In genomic region chr6:5395719-5396118, GRCh38 we compare ENCODE assay signal across 27 cellular contexts.
DNase-seq lines count a peak whose midpoint lies in the region; ATAC-seq and TF ChIP-seq lines count a peak whose summit lies in the region.
"Had no signal": no experiment of that assay in that cellular context is flagged by ENCODE, and none has a peak within 500 bp of the region (broad histone marks: within the 10 kb centered on the region; RNA-seq: fewer than 3 reads in every experiment).

No MANE protein-coding gene starts in this region.

- CTCF ChIA-PET in SK-N-SH (lab: Yijun Ruan, JAX), result interaction anchor here (0.5 to 1.5 kb wide), 7 partner anchors 9 to 332 kb away, joined by 3 to 8 read pairs (median 3); no protein-coding TSS in a partner anchor
- CTCF ChIA-PET in activated CD8-positive, alpha-beta memory T cell treated with anti-CD3 and anti-CD28 coated beads, Interleukin-2, amount 10 ng/mL, durations not matched to agents 7 days and 5 days (lab: Charles Lee), result no interaction called here

- H3K27ac ChIP-seq in SK-N-SH (ENCODE audit: low read depth in 2 of 2, low read length in 1 of 2), result no peak overlapping the region
- no peak overlapping the region for H3K27ac ChIP-seq in RWPE2 (ENCODE audit: poor library complexity, severe bottlenecking)
- H3K27ac ChIP-seq: 22Rv1, GM23248 had no signal

- H3K4me3 ChIP-seq in SK-N-SH (ENCODE audit: low read depth in 2 of 2, low read length in 1 of 2), result no peak overlapping the region
- no peak overlapping the region for H3K4me3 ChIP-seq in RWPE2 (ENCODE audit: severe bottlenecking)
- H3K4me3 ChIP-seq in fibroblast of the aortic adventitia (ENCODE audit: low read depth, low read length), result no peak overlapping the region
- H3K4me3 ChIP-seq: GM23248, HAP-1, MG63 had no signal

- DNase-seq in SK-N-SH (no peak), RWPE2 (ENCODE audit: low spot score) (no peak), fibroblast of the aortic adventitia (ENCODE audit: low read depth) (no peak), progenitor cell of endocrine pancreas (ENCODE audit: low spot score, unreplicated experiment) (no peak)
- no peak for DNase-seq in stimulated activated naive B cell treated with anti-CD40 and anti-IgM and Interleukin-4, amounts not matched to agents 10 μg/mL and 1 μg/mL and 100 μg/mL, for 72 hours
- DNase-seq in activated CD8-positive, alpha-beta memory T cell treated with anti-CD3 and anti-CD28 coated beads, Interleukin-2, amount 10 ng/mL, durations not matched to agents 7 days and 5 days, result no peak
- DNase-seq: CD4-positive, CD25-positive, alpha-beta regulatory T cell; COR-L47; GDM1; GM23248; Karpas-422; MG63; NCI-H1048; NCI-H146; NCI-H2029 treated with DMSO at 0.1 percent for 48 hours; NCI-H2171 treated with DMSO at 0.1 percent for 48 hours; NCI-H446 treated with DMSO at 0.1 percent for 48 hours; NK-92 treated with Interleukin-12 subunit alpha and Interleukin-12 subunit beta, amount 100 ng/mL, for 24 hours; OCI-M1; RPMI8226; SIG-M5 had no signal

- no peaks in the 10 kb centered on the region for H3K9me2 ChIP-seq in SK-N-SH

- POLR2A ChIA-PET in SK-N-SH (lab: Yijun Ruan, JAX), result no interaction called here

- H3K4me2 ChIP-seq in SK-N-SH, result no peak overlapping the region

- H3K36me3 Mint-ChIP-seq in stimulated activated naive B cell treated with anti-CD40 and anti-IgM and Interleukin-4, amounts not matched to agents 10 μg/mL and 1 μg/mL and 100 μg/mL, for 72 hours, result peaks cover 0 to 4% of the 10 kb centered on the region in 2 donors
- H3K36me3 Mint-ChIP-seq in progenitor cell of endocrine pancreas (ENCODE audit: insufficient read depth), result no peaks in the 10 kb centered on the region
- H3K36me3 Mint-ChIP-seq in activated CD8-positive, alpha-beta memory T cell treated with anti-CD3 and anti-CD28 coated beads, Interleukin-2, amount 10 ng/mL, durations not matched to agents 7 days and 5 days, result no peaks in the 10 kb centered on the region
- H3K36me3 Mint-ChIP-seq: CD4-positive, CD25-positive, alpha-beta regulatory T cell; IgD-negative memory B cell had no signal

- peak overlapping the region; percentile 26 for H3K27ac Mint-ChIP-seq in stimulated activated naive B cell treated with anti-CD40 and anti-IgM and Interleukin-4, amounts not matched to agents 10 μg/mL and 1 μg/mL and 100 μg/mL, for 72 hours
- H3K27ac Mint-ChIP-seq in progenitor cell of endocrine pancreas, result no peak overlapping the region
- H3K27ac Mint-ChIP-seq in activated CD8-positive, alpha-beta memory T cell treated with anti-CD3 and anti-CD28 coated beads, Interleukin-2, amount 10 ng/mL, durations not matched to agents 7 days and 5 days, result no peak overlapping the region
- H3K27ac Mint-ChIP-seq: B cell had no signal

- H3K4me1 ChIP-seq in SK-N-SH (ENCODE audit: control insufficient read depth in 1 of 2, insufficient read depth in 2 of 2, low read depth in 1 of 2, low read length in 1 of 2) (no peaks in the 10 kb centered on the region; a peak in 1 of 4 replicates), RWPE2 (ENCODE audit: insufficient read depth, poor library complexity, severe bottlenecking) (peaks cover 3% of the 10 kb centered on the region)

- H3K4me1 Mint-ChIP-seq in stimulated activated naive B cell treated with anti-CD40 and anti-IgM and Interleukin-4, amounts not matched to agents 10 μg/mL and 1 μg/mL and 100 μg/mL, for 72 hours, result peaks cover 6 to 21% of the 10 kb centered on the region in 2 donors
- no peaks in the 10 kb centered on the region for H3K4me1 Mint-ChIP-seq in progenitor cell of endocrine pancreas (ENCODE audit: low read depth)
- peaks cover 9% of the 10 kb centered on the region for H3K4me1 Mint-ChIP-seq in activated CD8-positive, alpha-beta memory T cell treated with anti-CD3 and anti-CD28 coated beads, Interleukin-2, amount 10 ng/mL, durations not matched to agents 7 days and 5 days

- TF ChIP-seq CTCF in SK-N-SH (IDR thresholded peaks at IDR 0.05) (peak; percentile 41), RWPE2 (IDR thresholded peaks at IDR 0.05; ENCODE audit: poor library complexity, severe bottlenecking) (peak; percentile 25), fibroblast of the aortic adventitia (IDR thresholded peaks at IDR 0.05; ENCODE audit: insufficient read depth, low read length) (peak; percentile 7), progenitor cell of endocrine pancreas (IDR thresholded peaks at IDR 0.05; ENCODE audit: unreplicated experiment) (no peak)

- no peaks in the 10 kb centered on the region for H3K9me3 Mint-ChIP-seq in stimulated activated naive B cell treated with anti-CD40 and anti-IgM and Interleukin-4, amounts not matched to agents 10 μg/mL and 1 μg/mL and 100 μg/mL, for 72 hours
- no peaks in the 10 kb centered on the region for H3K9me3 Mint-ChIP-seq in progenitor cell of endocrine pancreas (ENCODE audit: low read depth)
- H3K9me3 Mint-ChIP-seq in activated CD8-positive, alpha-beta memory T cell treated with anti-CD3 and anti-CD28 coated beads, Interleukin-2, amount 10 ng/mL, durations not matched to agents 7 days and 5 days (ENCODE audit: low read depth), result no peaks in the 10 kb centered on the region
- H3K9me3 Mint-ChIP-seq: CD4-positive, CD25-positive, alpha-beta regulatory T cell; IgD-negative memory B cell had no signal

- H3K9me3 ChIP-seq in SK-N-SH (no peaks in the 10 kb centered on the region), RWPE2 (ENCODE audit: severe bottlenecking) (no peaks in the 10 kb centered on the region)
- H3K9me3 ChIP-seq: HAP-1, MG63 had no signal

- H3K27me3 Mint-ChIP-seq in stimulated activated naive B cell treated with anti-CD40 and anti-IgM and Interleukin-4, amounts not matched to agents 10 μg/mL and 1 μg/mL and 100 μg/mL, for 72 hours, result no peaks in the 10 kb centered on the region
- no peaks in the 10 kb centered on the region for H3K27me3 Mint-ChIP-seq in progenitor cell of endocrine pancreas
- no peaks in the 10 kb centered on the region for H3K27me3 Mint-ChIP-seq in activated CD8-positive, alpha-beta memory T cell treated with anti-CD3 and anti-CD28 coated beads, Interleukin-2, amount 10 ng/mL, durations not matched to agents 7 days and 5 days
- H3K27me3 Mint-ChIP-seq: B cell; CD4-positive, CD25-positive, alpha-beta regulatory T cell; IgD-negative memory B cell had no signal

- no peak overlapping the region for H3K9ac ChIP-seq in SK-N-SH
- H3K9ac ChIP-seq: GM23248 had no signal

- peaks cover 6% of the 10 kb centered on the region; the same call in 1 of the 2 replicates for H4K20me1 ChIP-seq in SK-N-SH (ENCODE audit: insufficient read depth)

- TF ChIP-seq RAD21 in SK-N-SH (IDR thresholded peaks at IDR 0.05; ENCODE audit: low read length), result no peak

- no peaks in the 10 kb centered on the region for H3F3A ChIP-seq in SK-N-SH (replicated peaks; ENCODE audit: insufficient read depth)

- ATAC-seq in SK-N-SH treated with all-trans-retinoic acid at 6 μM for 48 hours, result no peak
- no peak for ATAC-seq in RWPE2 (ENCODE audit: low read depth)
- no peak for ATAC-seq in stimulated activated naive B cell treated with anti-CD40 and anti-IgM and Interleukin-4, amounts not matched to agents 10 μg/mL and 1 μg/mL and 100 μg/mL, for 72 hours (replicated peaks)
- no peak for ATAC-seq in GM18909 (IDR thresholded peaks at IDR 0.05; ENCODE audit: poor library complexity, unreplicated experiment)
- no peak for ATAC-seq in activated CD8-positive, alpha-beta memory T cell treated with anti-CD3 and anti-CD28 coated beads, Interleukin-2, amount 10 ng/mL, durations not matched to agents 7 days and 5 days

- no peak overlapping the region for H2AFZ ChIP-seq in SK-N-SH (ENCODE audit: low read depth)
- H2AFZ ChIP-seq: GM23248 had no signal

- no peaks in the 10 kb centered on the region for H3K79me2 ChIP-seq in SK-N-SH (ENCODE audit: insufficient read depth)

- no peak overlapping the region for H3K4me3 Mint-ChIP-seq in stimulated activated naive B cell treated with anti-CD40 and anti-IgM and Interleukin-4, amounts not matched to agents 10 μg/mL and 1 μg/mL and 100 μg/mL, for 72 hours
- H3K4me3 Mint-ChIP-seq in progenitor cell of endocrine pancreas (ENCODE audit: low read depth), result no peak overlapping the region
- H3K4me3 Mint-ChIP-seq in activated CD8-positive, alpha-beta memory T cell treated with anti-CD3 and anti-CD28 coated beads, Interleukin-2, amount 10 ng/mL, durations not matched to agents 7 days and 5 days, result no peak overlapping the region
- H3K4me3 Mint-ChIP-seq: B cell; CD4-positive, CD25-positive, alpha-beta regulatory T cell; IgD-negative memory B cell had no signal

- H3K27me3 ChIP-seq in SK-N-SH (ENCODE audit: insufficient read depth) (no peaks in the 10 kb centered on the region), RWPE2 (ENCODE audit: insufficient read depth, poor library complexity, severe bottlenecking) (no peaks in the 10 kb centered on the region)
- H3K27me3 ChIP-seq: MG63 had no signal

- no peaks in the 10 kb centered on the region for H3K36me3 ChIP-seq in SK-N-SH (replicated peaks in 1 of 2; ENCODE audit: control insufficient read depth in 1 of 2, insufficient read depth in 2 of 2, low read length in 1 of 2)
- no peaks in the 10 kb centered on the region for H3K36me3 ChIP-seq in RWPE2 (ENCODE audit: low read depth)
- H3K36me3 ChIP-seq: HAP-1, MG63 had no signal

- no peak for TF ChIP-seq EP300 in SK-N-SH (IDR thresholded peaks at IDR 0.05; ENCODE audit: borderline replicate concordance in 1 of 2, low read depth in 1 of 2, low read length in 1 of 2)

TF ChIP-seq in SK-N-SH, 30 proteins besides CTCF, POLR2A, EP300 and RAD21 (continues in another document):
- TF ChIP-seq YY1 (IDR thresholded peaks at IDR 0.05; ENCODE audit: low read depth) (no peak), PBX3 (IDR thresholded peaks at IDR 0.05) (no peak), ELF1 (IDR thresholded peaks at IDR 0.05) (no peak)

TF ChIP-seq in SK-N-SH treated with all-trans-retinoic acid at 6 μM for 48 hours, 23 proteins besides CTCF, POLR2A, EP300 and RAD21 (continues in another document):
- TF ChIP-seq ZNF8 (CRISPR knock-in tag; IDR thresholded peaks at IDR 0.05), result no peak
